Comparison of ENCODE assay signal across 8 cellular contexts in the genomic region with DNA sequence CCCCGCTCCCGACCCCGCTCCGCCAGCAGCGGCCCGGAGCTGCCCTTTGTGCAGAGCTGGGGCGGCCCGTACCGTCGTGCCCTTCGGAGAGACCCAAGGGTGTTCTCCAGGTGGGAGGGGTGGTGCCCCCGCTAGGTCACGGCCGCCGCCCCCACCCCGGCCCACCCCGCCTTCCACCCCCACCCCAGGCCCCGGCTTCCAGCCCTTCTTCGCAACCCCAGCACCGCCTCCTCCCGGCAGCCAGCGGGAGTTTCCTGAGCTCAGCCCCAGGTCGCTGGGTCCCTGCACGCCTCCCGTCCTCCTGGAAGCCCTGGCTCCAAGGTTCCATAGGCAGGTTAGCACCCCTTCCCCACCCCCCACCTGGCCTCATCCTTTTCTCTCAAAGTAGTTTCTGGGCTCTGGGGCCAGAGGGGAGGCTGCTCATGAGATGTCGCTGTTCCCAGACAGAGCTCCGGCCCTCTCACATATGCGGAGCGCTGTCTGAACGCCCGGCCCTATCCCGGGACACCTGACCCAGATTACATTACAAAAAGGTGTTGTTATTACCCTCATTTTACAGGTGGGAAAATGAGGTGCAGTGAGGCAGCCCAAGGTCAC. TPM values are rescaled to one million over a fixed set of nuclear protein-coding genes. Genes with fewer than 3 reads are reported as not detected.
A peak's percentile ranks its signal among the peaks of the same experiment; 100 is the strongest.
DNase-seq lines count a peak whose midpoint lies in the region; ATAC-seq, FAIRE-seq and TF ChIP-seq lines count a peak whose summit lies in the region.

No MANE protein-coding gene starts in this region.

- DNase-seq in NCI-H2171 treated with DMSO at 0.1 percent for 48 hours (lab: John Stamatoyannopoulos, UW) (peak; percentile 45), NCI-H2171 (lab: John Stamatoyannopoulos, UW) (no peak), HTR-8/SVneo (ENCODE audit: insufficient read length, low spot score) (peak; percentile 77), suprapubic skin (ENCODE audit: low spot score in 2 of 2) (no peak), SHP77 treated with DMSO at 0.1 percent for 48 hours (lab: John Stamatoyannopoulos, UW) (no peak)
- DNase-seq in activated naive CD4-positive, alpha-beta T cell treated with anti-CD3 and anti-CD28 coated beads, Interleukin-2, amount 10 ng/mL, durations not matched to agents 7 days and 5 days, result peak; percentile 59

- peaks cover 17% of the 10 kb centered on the region for H3K4me1 ChIP-seq in iPS-18a (ENCODE audit: control insufficient read depth, low read depth, low read length)
- peaks cover 75% of the 10 kb centered on the region for H3K4me1 ChIP-seq in suprapubic skin

- H3K9ac ChIP-seq in iPS-18a (ENCODE audit: low read length), result no peak overlapping the region

- H3K27ac ChIP-seq in iPS-18a (ENCODE audit: low read length) (no peak overlapping the region), suprapubic skin (peak overlapping the region; percentile 50)

- no peak for TF ChIP-seq POLR2A in suprapubic skin (IDR thresholded peaks at IDR 0.05)

- H3K9me3 Mint-ChIP-seq in activated naive CD4-positive, alpha-beta T cell treated with anti-CD3 and anti-CD28 coated beads, Interleukin-2, amount 10 ng/mL, durations not matched to agents 7 days and 5 days, result no peaks in the 10 kb centered on the region

- TF ChIP-seq EP300 in suprapubic skin (IDR thresholded peaks at IDR 0.05), result no peak

- H3K36me3 ChIP-seq in iPS-18a (ENCODE audit: control insufficient read depth, low read depth, low read length) (no peaks in the 10 kb centered on the region), suprapubic skin (no peaks in the 10 kb centered on the region)

- no peak overlapping the region for H3K27ac Mint-ChIP-seq in activated naive CD4-positive, alpha-beta T cell treated with anti-CD3 and anti-CD28 coated beads, Interleukin-2, amount 10 ng/mL, durations not matched to agents 7 days and 5 days

- CTCF ChIA-PET in activated naive CD4-positive, alpha-beta T cell treated with anti-CD3 and anti-CD28 coated beads, Interleukin-2, amount 10 ng/mL, durations not matched to agents 7 days and 5 days (lab: Charles Lee), result interaction anchor here (0.6 to 2.9 kb wide), 4 partner anchors 12 to 74 kb away, joined by 3 to 13 read pairs (median 3); no protein-coding TSS in a partner anchor

- peaks cover 7% of the 10 kb centered on the region for H3K4me1 Mint-ChIP-seq in activated naive CD4-positive, alpha-beta T cell treated with anti-CD3 and anti-CD28 coated beads, Interleukin-2, amount 10 ng/mL, durations not matched to agents 7 days and 5 days

- no peaks in the 10 kb centered on the region for H3K36me3 Mint-ChIP-seq in activated naive CD4-positive, alpha-beta T cell treated with anti-CD3 and anti-CD28 coated beads, Interleukin-2, amount 10 ng/mL, durations not matched to agents 7 days and 5 days

- peak overlapping the region; percentile 43 for H3K4me3 ChIP-seq in iPS-18a (ENCODE audit: low read length)
- H3K4me3 ChIP-seq in suprapubic skin, result peak overlapping the region; percentile 56

- H3K27me3 Mint-ChIP-seq in activated naive CD4-positive, alpha-beta T cell treated with anti-CD3 and anti-CD28 coated beads, Interleukin-2, amount 10 ng/mL, durations not matched to agents 7 days and 5 days, result peaks cover 76% of the 10 kb centered on the region

- 77% methylated on average over 4 of the region's 32 CpGs for whole genome bisulfite sequencing in suprapubic skin

- H3K9me3 ChIP-seq in iPS-18a (ENCODE audit: control insufficient read depth, low read depth, low read length), result no peaks in the 10 kb centered on the region
- H3K9me3 ChIP-seq in suprapubic skin, result no peaks in the 10 kb centered on the region

- FAIRE-seq in HTR-8/SVneo (lab: Jason Lieb, UNC), result no peak

- H3K27me3 ChIP-seq in iPS-18a (ENCODE audit: control insufficient read depth, insufficient read depth, low read length), result peaks cover 13% of the 10 kb centered on the region
- peaks cover 38% of the 10 kb centered on the region for H3K27me3 ChIP-seq in suprapubic skin

- TF ChIP-seq CTCF in suprapubic skin (IDR thresholded peaks at IDR 0.05), result peak in 1 of 2 donors; percentile 43

- H3K4me3 Mint-ChIP-seq in activated naive CD4-positive, alpha-beta T cell treated with anti-CD3 and anti-CD28 coated beads, Interleukin-2, amount 10 ng/mL, durations not matched to agents 7 days and 5 days, result peak overlapping the region; percentile 56

- ATAC-seq in GM21423 (IDR thresholded peaks at IDR 0.05; ENCODE audit: unreplicated experiment), result no peak

RNA-seq across cellular contexts. Expression of gene FGFR3, which starts 25.2 kb away (rescaled TPM):
- 100 to 1,000 TPM; 511 to 829 (median 662) TPM for total RNA-seq in suprapubic skin

RNA-seq across cellular contexts. Expression of gene TACC3, which starts 46.5 kb away (rescaled TPM):
- 10 to 100 TPM in 2 of 4 donors, 1 to 10 TPM in 2; 7.2 to 11.7 (median 8.8) TPM for total RNA-seq in suprapubic skin

RNA-seq across cellular contexts. Expression of gene TMEM129, which starts 46.7 kb away (rescaled TPM):
- 10 to 100 TPM; 50.4 to 77.2 (median 57.6) TPM for total RNA-seq in suprapubic skin

RNA-seq across cellular contexts. Expression of gene SLBP, which starts 55.7 kb away (rescaled TPM):
- total RNA-seq in suprapubic skin, result 10 to 100 TPM; 36.9 to 59.1 (median 40.8) TPM

Comparison
In these comparisons a context has a peak if more than half of its experiments do, and no peak if none do; other contexts are left out.
1. DNase-seq: peak in NCI-H2171 treated with DMSO at 0.1 percent for 48 hours (single experiment), HTR-8/SVneo (single experiment) and activated naive CD4-positive, alpha-beta T cell treated with anti-CD3 and anti-CD28 coated beads, Interleukin-2, amount 10 ng/mL, durations not matched to agents 7 days and 5 days (single experiment); none in NCI-H2171 (single experiment), suprapubic skin (0 of 2) and SHP77 treated with DMSO at 0.1 percent for 48 hours (single experiment).